Comparison of ENCODE assay signal across 30 cellular contexts in the genomic region with DNA sequence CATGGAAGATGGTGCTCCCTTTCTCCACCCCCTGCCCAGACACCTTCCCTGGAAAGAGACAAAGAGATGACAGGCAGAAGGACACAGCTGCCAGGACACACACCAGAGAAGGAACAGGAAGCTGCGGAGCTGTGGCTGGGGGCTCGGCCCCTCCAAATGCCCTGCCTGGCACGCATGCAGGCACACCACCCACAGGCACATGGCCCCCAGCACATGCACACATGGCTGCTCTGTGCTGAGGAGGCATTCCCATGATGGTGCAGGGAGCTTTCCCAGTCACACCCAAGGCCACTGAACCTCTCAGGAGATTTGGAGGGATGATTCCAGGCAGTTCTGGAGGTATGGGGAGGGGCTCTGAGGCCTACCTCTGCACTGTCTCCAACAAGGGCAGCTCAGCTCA.
"Had no signal": no experiment of that assay in that cellular context is flagged by ENCODE, and none has a peak within 500 bp of the region (broad histone marks: within the 10 kb centered on the region; RNA-seq: fewer than 3 reads in every experiment).

No MANE protein-coding gene starts in this region.

- H3K27ac Mint-ChIP-seq: naive thymus-derived CD8-positive, alpha-beta T cell; nephron; progenitor cell of endocrine pancreas; stimulated activated naive B cell treated with anti-CD40 and anti-IgM and Interleukin-4, amounts not matched to agents 10 μg/mL and 1 μg/mL and 100 μg/mL, for 72 hours had no signal

- H3K4me2 ChIP-seq: hepatocyte, smooth muscle cell had no signal

- H3K4me3 ChIP-seq: hepatocyte, lower lobe of right lung, ovary, right atrium auricular region, right lobe of liver, smooth muscle cell, stomach, testis, thyroid gland, transverse colon, upper lobe of left lung had no signal

- H2AFZ ChIP-seq: hepatocyte had no signal

- H3K36me3 Mint-ChIP-seq: naive thymus-derived CD8-positive, alpha-beta T cell; stimulated activated naive B cell treated with anti-CD40 and anti-IgM and Interleukin-4, amounts not matched to agents 10 μg/mL and 1 μg/mL and 100 μg/mL, for 72 hours had no signal

- ATAC-seq: left cardiac atrium; left lobe of liver; left ventricle myocardium superior; lower lobe of right lung; naive thymus-derived CD8-positive, alpha-beta T cell; right lobe of liver; stimulated activated naive CD8-positive, alpha-beta T cell treated with anti-CD3 and anti-CD28 coated beads, Interleukin-15, Interleukin-2, amounts not matched to agents 100 U/mL and 50 U/mL, for 24 hours had no signal

- H3K27ac ChIP-seq: hepatocyte, lower lobe of right lung, neutrophil, ovary, right atrium auricular region, right lobe of liver, stomach, testis, transverse colon, upper lobe of left lung had no signal

- H3K36me3 ChIP-seq: lower lobe of right lung, neutrophil, ovary, right atrium auricular region, right lobe of liver, stomach, thyroid gland, transverse colon, upper lobe of left lung had no signal

- H3K4me1 Mint-ChIP-seq: neural crest cell had no signal

- H3K79me2 ChIP-seq: hepatocyte had no signal

- H3K27me3 ChIP-seq: hepatocyte, neutrophil, ovary, right atrium auricular region, right lobe of liver, testis, thyroid gland, transverse colon, upper lobe of left lung had no signal

- H3K4me3 Mint-ChIP-seq: naive thymus-derived CD8-positive, alpha-beta T cell; nephron; neural crest cell; stimulated activated naive B cell treated with anti-CD40 and anti-IgM and Interleukin-4, amounts not matched to agents 10 μg/mL and 1 μg/mL and 100 μg/mL, for 72 hours had no signal

- H3K4me1 ChIP-seq: lower lobe of right lung, right atrium auricular region, right lobe of liver, stomach, testis, transverse colon, upper lobe of left lung had no signal

- H3K9me3 ChIP-seq: lower lobe of right lung, neutrophil, ovary, right atrium auricular region, right lobe of liver, stomach, testis, thyroid gland, transverse colon, upper lobe of left lung had no signal

- H3K9me3 Mint-ChIP-seq: naive thymus-derived CD8-positive, alpha-beta T cell; nephron; neural crest cell had no signal

- DNase-seq: islet precursor cell; kidney glomerular epithelial cell; left cardiac atrium; left ventricle myocardium superior; lower lobe of right lung; mammary epithelial cell; mesenchymal stem cell; naive thymus-derived CD8-positive, alpha-beta T cell; occipital lobe; ovary; stimulated activated CD4-positive, alpha-beta T cell treated with anti-CD3 and anti-CD28 coated beads, Interleukin-12 subunit alpha, Interleukin-12 subunit beta, amount 100 ng/mL, for 4 hours; stimulated activated CD4-positive, alpha-beta T cell treated with anti-CD3 and anti-CD28 coated beads, Interleukin-15, amount 100 ng/mL, for 24 hours; stimulated activated CD4-positive, alpha-beta T cell treated with anti-CD3 and anti-CD28 coated beads, Interleukin-2, amount 100 ng/mL, for 24 hours; stimulated activated CD4-positive, alpha-beta T cell treated with anti-CD3 and anti-CD28 coated beads, Interleukin-4, amount 100 ng/mL, for 1 hour; stimulated activated naive B cell treated with anti-CD40 and anti-IgM and Interleukin-4, amounts not matched to agents 10 μg/mL and 1 μg/mL and 100 μg/mL, for 72 hours; stimulated activated naive CD8-positive, alpha-beta T cell treated with anti-CD3 and anti-CD28 coated beads, Interleukin-15, Interleukin-2, amounts not matched to agents 100 U/mL and 50 U/mL, for 24 hours; stomach; testis; thyroid gland; transverse colon had no signal
